Comparison of ENCODE assay signal across 8 cellular contexts in the genomic region with DNA sequence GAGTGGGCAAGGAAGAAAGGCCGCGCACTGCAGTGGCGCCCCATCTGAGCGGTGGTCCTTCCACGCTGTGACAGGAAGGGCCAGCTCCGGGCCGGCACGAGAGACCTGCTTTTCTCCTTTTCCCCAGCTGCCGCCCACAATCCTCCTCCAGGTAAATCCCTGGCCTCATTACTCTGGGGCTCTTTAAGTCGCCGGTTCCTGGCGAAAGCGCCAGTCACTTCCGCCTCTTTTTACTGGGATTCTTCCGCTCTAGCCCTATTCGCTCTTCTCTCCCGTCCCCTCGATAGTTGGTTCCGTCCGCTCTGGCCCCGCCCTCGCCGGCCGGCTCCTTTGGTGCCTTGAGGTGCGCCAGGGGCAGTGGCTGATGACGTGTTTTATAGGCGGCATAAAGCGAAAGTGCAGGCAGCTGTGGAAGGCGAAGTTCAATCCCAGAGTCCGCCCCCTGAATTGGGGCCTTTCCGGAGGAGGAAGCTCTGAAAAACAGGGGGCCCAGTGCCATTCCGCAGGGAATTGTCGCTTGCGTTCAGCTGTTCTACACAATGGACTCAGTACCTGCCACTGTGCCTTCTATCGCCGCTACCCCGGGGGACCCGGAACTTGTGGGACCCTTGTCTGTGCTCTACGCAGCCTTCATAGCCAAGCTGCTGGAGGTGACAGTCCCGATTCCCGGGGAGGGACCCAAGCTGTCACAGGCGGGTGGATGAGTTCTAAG. TPM values are rescaled to one million over a fixed set of nuclear protein-coding genes. Genes with fewer than 3 reads are reported as not detected.
DNase-seq lines count a peak whose midpoint lies in the region; ATAC-seq and TF ChIP-seq lines count a peak whose summit lies in the region.

No MANE protein-coding gene starts in this region.

- no peak for TF ChIP-seq CTCF in BJ (IDR thresholded peaks at IDR 0.05; ENCODE audit: insufficient read depth, low read depth, low read length)
- no peak for TF ChIP-seq CTCF in kidney epithelial cell (IDR thresholded peaks at IDR 0.05; ENCODE audit: insufficient read depth, low read length, poor library complexity, severe bottlenecking)

- no peaks in the 10 kb centered on the region for H3K36me3 ChIP-seq in BJ (ENCODE audit: control insufficient read depth, insufficient read depth, low read length)
- no peaks in the 10 kb centered on the region for H3K36me3 ChIP-seq in kidney epithelial cell (ENCODE audit: control insufficient read depth, insufficient read depth, low read length)

- H3K27ac ChIP-seq in cingulate gyrus (ENCODE audit: low read depth, low read length): peak overlapping the region; percentile 74

- no peaks in the 10 kb centered on the region for H3K27me3 ChIP-seq in BJ (ENCODE audit: control insufficient read depth, insufficient read depth, low read length)
- no peaks in the 10 kb centered on the region for H3K27me3 ChIP-seq in kidney epithelial cell (ENCODE audit: control insufficient read depth, insufficient read depth, low read length)

- POLR2A ChIA-PET in BJ (lab: Charles Lee): interaction anchor here (0.8 kb wide), 1 partner anchor 10 kb away, joined by 3 read pairs; no protein-coding TSS in a partner anchor

- DNase-seq in BJ (ENCODE audit: low read depth) (peak; percentile 88), GM19240 (ENCODE audit: insufficient read length, low spot score) (peak; percentile 65), NCI-H524 (lab: John Stamatoyannopoulos, UW) (peak; percentile 92 to 96), kidney epithelial cell (ENCODE audit: low read depth) (peak; percentile 90)
- DNase-seq in activated CD4-positive, alpha-beta T cell treated with anti-CD3 and anti-CD28 coated beads for 4 hours: peak; percentile 93 to 97
- peak; percentile 98 for DNase-seq in stimulated activated CD4-positive, alpha-beta T cell treated with anti-CD3 and anti-CD28 coated beads, Interleukin-15, amount 100 ng/mL, for 24 hours

- H3K4me3 ChIP-seq in BJ (ENCODE audit: low read depth, low read length) (peak overlapping the region; percentile 96), kidney epithelial cell (ENCODE audit: low read depth, low read length) (peak overlapping the region; percentile 65)

- CTCF ChIA-PET in BJ (lab: Yijun Ruan, JAX): interaction anchor here (1.0 to 1.7 kb wide), 3 partner anchors 9 to 179 kb away, joined by 3 to 5 read pairs (median 5); no protein-coding TSS in a partner anchor

- ATAC-seq in HG03457 (IDR thresholded peaks at IDR 0.05; ENCODE audit: unreplicated experiment): peak; percentile 94

RNA-seq across cellular contexts. Expression of a gene that starts 26.2 kb away (rescaled TPM):
- polyA plus RNA-seq in BJ (2011; rRNA removed): 46.7 and 79.3 TPM in 2 replicates
- 26.2 and 27.3 TPM in 2 replicates for polyA minus RNA-seq in BJ (2011; rRNA and poly(A)+ RNA removed)
- 34.6 and 39.6 TPM in 2 replicates for total RNA-seq in kidney epithelial cell

RNA-seq across cellular contexts. Expression of a gene that starts 54.4 kb away (rescaled TPM):
- polyA plus RNA-seq in BJ (2011; rRNA removed): 2.2 and 4.2 TPM in 2 replicates
- polyA minus RNA-seq in BJ (2011; rRNA and poly(A)+ RNA removed): 1.4 TPM in 2 replicates
- 11.3 and 15.3 TPM in 2 replicates for total RNA-seq in kidney epithelial cell

Comparison
In these comparisons a context has a peak if more than half of its experiments do, and no peak if none do; other contexts are left out.
1. Peak in every context shown above with its lines: DNase-seq, ATAC-seq, H3K4me3 ChIP-seq and H3K27ac ChIP-seq.